ENCODE assay signal across 1 cellular context in the genomic region with DNA sequence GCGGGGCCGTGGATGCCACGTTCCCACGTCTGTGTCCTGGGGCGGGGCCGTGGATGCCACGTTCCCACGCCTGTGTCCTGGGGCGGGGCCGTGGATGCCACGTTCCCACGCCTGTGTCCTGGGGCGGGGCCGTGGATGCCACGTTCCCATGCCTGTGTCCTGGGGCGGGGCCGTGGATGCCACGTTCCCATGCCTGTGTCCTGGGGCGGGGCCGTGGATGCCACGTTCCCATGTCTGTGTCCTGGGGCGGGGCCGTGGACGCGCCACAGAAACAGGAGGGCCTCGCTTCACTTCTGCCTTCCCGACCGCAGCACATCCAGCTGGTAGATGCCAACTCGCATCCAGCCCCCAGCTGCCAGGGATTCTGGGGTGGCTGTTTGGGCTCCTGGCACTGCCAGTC. TPM values are rescaled to one million over a fixed set of nuclear protein-coding genes. Genes with fewer than 3 reads are reported as not detected.
"Had no signal": no experiment of that assay in that cellular context is flagged by ENCODE, and none has a peak within 500 bp of the region (broad histone marks: within the 10 kb centered on the region; RNA-seq: fewer than 3 reads in every experiment).

No MANE protein-coding gene starts in this region.

RNA-seq across cellular contexts. Expression of a gene that starts 10.9 kb away (rescaled TPM):
- polyA plus RNA-seq: immature natural killer cell had no signal
